20 cellular contexts compared by ENCODE assay signal in the genomic region with DNA sequence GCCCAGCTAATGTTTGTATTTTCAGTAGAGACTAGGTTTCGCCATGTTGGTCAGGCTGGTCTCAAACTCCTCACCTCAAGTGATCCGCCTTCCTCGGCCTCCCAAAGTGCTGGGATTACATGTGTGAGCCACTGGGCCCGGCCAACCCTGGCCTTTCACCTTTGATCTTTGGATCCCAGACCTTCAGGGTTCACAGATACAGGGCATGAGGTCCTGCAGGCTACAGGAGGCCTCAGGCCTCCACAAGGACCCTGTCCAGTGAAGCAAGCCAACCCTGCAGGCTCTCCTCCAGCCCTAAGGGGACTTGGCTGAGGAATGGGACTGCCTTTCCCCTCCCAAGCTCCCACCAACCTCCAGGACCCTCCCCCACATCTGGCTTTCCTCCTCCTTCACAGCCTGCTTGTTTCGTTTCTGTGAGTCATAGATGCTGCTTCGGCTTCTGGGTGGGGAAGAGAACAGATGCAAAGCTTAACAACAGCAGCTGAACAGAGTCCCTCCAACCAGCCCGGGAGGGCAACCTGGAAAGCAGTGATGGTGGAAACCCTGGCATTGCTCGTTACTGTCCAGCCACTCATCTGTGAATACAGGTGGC. TPM values are rescaled to one million over a fixed set of nuclear protein-coding genes. Genes with fewer than 3 reads are reported as not detected.
DNase-seq lines count a peak whose midpoint lies in the region; ATAC-seq and TF ChIP-seq lines count a peak whose summit lies in the region.
"Had no signal": no experiment of that assay in that cellular context is flagged by ENCODE, and none has a peak within 500 bp of the region (broad histone marks: within the 10 kb centered on the region; RNA-seq: fewer than 3 reads in every experiment).

No MANE protein-coding gene starts in this region.

- no peak for TF ChIP-seq POLR2A in stomach (IDR thresholded peaks at IDR 0.05)

- H3K27ac Mint-ChIP-seq in CD8-positive, alpha-beta T cell = peak overlapping the region; percentile 84

- peaks cover 96% of the 10 kb centered on the region for H3K36me3 Mint-ChIP-seq in CD8-positive, alpha-beta T cell

- 62 to 72% (median 69%) methylated on average over 8 of the region's 8 CpGs for WGBS in stomach, 5 donors

- H3K9ac ChIP-seq in muscle layer of colon (ENCODE audit: low read length) = no peak overlapping the region

- peaks cover 47% of the 10 kb centered on the region for H3K4me1 ChIP-seq in CD8-positive, alpha-beta T cell (ENCODE audit: insufficient read depth, low read length)
- H3K4me1 ChIP-seq in muscle layer of colon (ENCODE audit: insufficient read depth, low read length) = peaks cover 11% of the 10 kb centered on the region
- H3K4me1 ChIP-seq in stomach = no peaks in the 10 kb centered on the region
- H3K4me1 ChIP-seq: Peyer's patch had no signal

- H3K4me3 ChIP-seq in CD8-positive, alpha-beta T cell (ENCODE audit: low read depth, low read length) = no peak overlapping the region
- H3K4me3 ChIP-seq in MG63 (no peak overlapping the region), muscle layer of colon (ENCODE audit: low read depth in 1 of 2, low read length in 2 of 2) (no peak overlapping the region), stomach (no peak overlapping the region)
- H3K4me3 ChIP-seq: adrenal gland, Peyer's patch had no signal

- no peaks in the 10 kb centered on the region for H3K9me3 Mint-ChIP-seq in CD8-positive, alpha-beta T cell

- no peaks in the 10 kb centered on the region for H3K9me3 ChIP-seq in CD8-positive, alpha-beta T cell (ENCODE audit: low read length)
- H3K9me3 ChIP-seq in MG63 (no peaks in the 10 kb centered on the region), muscle layer of colon (ENCODE audit: low read length) (no peaks in the 10 kb centered on the region), stomach (no peaks in the 10 kb centered on the region)
- H3K9me3 ChIP-seq: adrenal gland, Peyer's patch had no signal

- H3K27ac ChIP-seq in CD8-positive, alpha-beta T cell (ENCODE audit: low read depth, low read length) = no peak overlapping the region
- H3K27ac ChIP-seq in muscle layer of colon (ENCODE audit: low read depth, low read length) (peak overlapping the region; percentile 45), stomach (peak overlapping the region in 1 of 5 donors; percentile 38)
- H3K27ac ChIP-seq: adrenal gland, Peyer's patch had no signal

- peaks cover 49% of the 10 kb centered on the region for H3K36me3 ChIP-seq in CD8-positive, alpha-beta T cell (ENCODE audit: insufficient read depth, low read length)
- H3K36me3 ChIP-seq in MG63 (no peaks in the 10 kb centered on the region), muscle layer of colon (ENCODE audit: insufficient read depth, low read length) (peaks cover 10% of the 10 kb centered on the region), stomach (no peaks in the 10 kb centered on the region)
- H3K36me3 ChIP-seq: adrenal gland, Peyer's patch had no signal

- no peaks in the 10 kb centered on the region for H3K27me3 Mint-ChIP-seq in CD8-positive, alpha-beta T cell (ENCODE audit: low read depth)

- H3K4me1 Mint-ChIP-seq in CD8-positive, alpha-beta T cell (ENCODE audit: low read depth) = peaks cover 76% of the 10 kb centered on the region

- TF ChIP-seq CTCF in CD8-positive, alpha-beta T cell (IDR thresholded peaks at IDR 0.05) = no peak
- TF ChIP-seq CTCF in stomach (IDR thresholded peaks at IDR 0.05) = no peak

- intact Hi-C loops in CD8-positive, alpha-beta T cell (cut with DNase I, micrococcal nuclease) = no loop called here
- intact Hi-C loops in stomach (cut with DNase I; ENCODE audit: low total_unique reads) = no loop called here

- CTCF ChIA-PET in CD8-positive, alpha-beta T cell (lab: Charles Lee) = interaction anchor here (0.7 to 1.5 kb wide), 4 partner anchors 9 to 27 kb away, joined by 3 to 5 read pairs (median 4); no protein-coding TSS in a partner anchor

- H3K27me3 ChIP-seq in CD8-positive, alpha-beta T cell (ENCODE audit: insufficient read depth, low read length) = no peaks in the 10 kb centered on the region
- H3K27me3 ChIP-seq in MG63 (peaks cover 2% of the 10 kb centered on the region; the same call in 1 of the 2 replicates), muscle layer of colon (ENCODE audit: control insufficient read depth in 1 of 2, insufficient read depth in 2 of 2, low read length in 2 of 2) (no peaks in the 10 kb centered on the region), stomach (no peaks in the 10 kb centered on the region)
- H3K27me3 ChIP-seq: adrenal gland, Peyer's patch had no signal

- no peak for TF ChIP-seq EP300 in stomach (IDR thresholded peaks at IDR 0.05)

- POLR2A ChIA-PET in CD8-positive, alpha-beta T cell (lab: Charles Lee) = interaction anchor here (0.6 to 1.7 kb wide), 7 partner anchors 10 to 30 kb away, joined by 3 to 7 read pairs (median 3); a partner anchor contains a TSS

- DNase-seq in CD8-positive, alpha-beta T cell = no peak
- DNase-seq in MG63 (peak; percentile 46), amniotic epithelial cell (ENCODE audit: low read depth) (peak; percentile 73), medulla oblongata (ENCODE audit: extremely low spot score) (no peak), stomach (no peak)
- DNase-seq: activated CD4-positive, alpha-beta T cell treated with anti-CD3 and anti-CD28 coated beads, Interleukin-2, amount 50 U/mL, for 48 hours; adrenal gland; central memory CD4-positive, alpha-beta T cell; effector CD8-positive, alpha-beta T cell; GF-D8; KBM-7; left colon; NCI-H1417 treated with DMSO at 0.1 percent for 48 hours; NCI-H2171; NCI-H82; stimulated activated CD4-positive, alpha-beta T cell treated with anti-CD3 and anti-CD28 coated beads, Interleukin-2, amount 100 ng/mL, for 48 hours had no signal

- no peak for ATAC-seq in CD8-positive, alpha-beta T cell
- ATAC-seq in HG03135 (IDR thresholded peaks at IDR 0.05; ENCODE audit: unreplicated experiment) (no peak), HG02763 (IDR thresholded peaks at IDR 0.05; ENCODE audit: unreplicated experiment) (no peak)
- ATAC-seq: left colon had no signal

- H3K4me3 Mint-ChIP-seq in CD8-positive, alpha-beta T cell = no peak overlapping the region

RNA-seq across cellular contexts. Expression of a gene that starts 11.8 kb away (rescaled TPM):
- 10 to 100 TPM; 78.8 to 81.0 TPM for total RNA-seq in CD8-positive, alpha-beta T cell
- 27.0 and 39.0 TPM in 2 replicates for total RNA-seq in MG63 (2014; rRNA removed; shearing (Covaris generic); ENCODE audit: low replicate concordance)
- 10 to 100 TPM; 26.8 to 56.2 (median 37.1) TPM for total RNA-seq in stomach
- polyA plus RNA-seq in stomach = 10 to 100 TPM; 12.6 to 19.3 (median 14.8) TPM

Comparison
In these comparisons a context has a peak if more than half of its experiments do, and no peak if none do; other contexts are left out.
1. DNase-seq: peak in MG63 (single experiment) and amniotic epithelial cell (single experiment); none in CD8-positive, alpha-beta T cell (0 of 7), medulla oblongata (single experiment) and stomach (single experiment).